ENCODE assay signal across 10 cellular contexts in the genomic region with DNA sequence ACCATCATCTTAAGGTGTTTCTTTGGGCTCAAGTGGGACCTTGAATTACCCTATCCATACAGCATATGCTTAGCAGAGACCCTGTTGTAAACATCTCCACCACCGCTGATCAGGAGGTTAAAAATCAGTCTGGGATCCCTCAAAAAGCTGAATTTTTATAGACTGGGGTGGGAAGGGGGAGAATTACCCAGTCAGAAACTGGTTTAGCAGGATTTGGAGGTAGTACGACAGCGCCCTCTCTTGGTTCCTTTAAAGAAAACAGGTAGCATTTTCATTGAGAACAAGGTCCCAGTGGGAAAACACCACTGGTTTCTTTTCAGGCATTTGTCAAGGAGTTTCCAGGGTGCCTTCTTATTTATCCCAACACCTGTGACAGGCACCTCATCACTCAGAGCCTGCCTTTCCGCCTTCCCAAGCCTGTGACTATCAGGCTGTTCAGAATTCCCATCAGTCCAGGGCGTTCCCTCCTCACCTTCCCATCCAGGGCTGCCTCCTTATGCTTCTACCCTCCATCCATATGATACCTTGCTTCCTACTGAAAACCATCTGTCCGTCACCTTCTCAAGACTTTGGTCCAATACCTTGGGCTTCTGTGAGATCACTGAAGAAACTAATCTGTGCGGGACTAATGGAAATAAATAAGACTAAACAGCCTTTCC.
A peak's percentile ranks its signal among the peaks of the same experiment; 100 is the strongest.
DNase-seq lines count a peak whose midpoint lies in the region; ATAC-seq and TF ChIP-seq lines count a peak whose summit lies in the region.
"Had no signal": no experiment of that assay in that cellular context is flagged by ENCODE, and none has a peak within 500 bp of the region (broad histone marks: within the 10 kb centered on the region; RNA-seq: fewer than 3 reads in every experiment).

No MANE protein-coding gene starts in this region.

- no peak for TF ChIP-seq POLR2A in erythroblast (IDR thresholded peaks at IDR 0.05; ENCODE audit: low read length)

- H3K27ac Mint-ChIP-seq in type B pancreatic cell: no peak overlapping the region

- H3K4me1 Mint-ChIP-seq in type B pancreatic cell (ENCODE audit: unreplicated experiment): peaks cover 5% of the 10 kb centered on the region

- no peak overlapping the region for H3K4me3 Mint-ChIP-seq in type B pancreatic cell

- no peak for ATAC-seq in activated CD4-positive, CD25-positive, alpha-beta regulatory T cell treated with anti-CD3 and anti-CD28 coated beads, Interleukin-2, amount 50 U/mL, for 24 hours

- peak; percentile 35 for TF ChIP-seq CTCF in fibroblast of pulmonary artery (IDR thresholded peaks at IDR 0.05; ENCODE audit: low read length, missing control alignments)
- TF ChIP-seq CTCF in type B pancreatic cell (conservative IDR thresholded peaks at IDR 0.05): peak; percentile 62

- H3K27me3 Mint-ChIP-seq in type B pancreatic cell: no peaks in the 10 kb centered on the region

- no peaks in the 10 kb centered on the region for H3K36me3 Mint-ChIP-seq in type B pancreatic cell

- DNase-seq in NOMO-1 treated with DMSO at 0.1 percent for 48 hours (lab: John Stamatoyannopoulos, UW; ENCODE audit: unreplicated experiment) (peak; percentile 16), NOMO-1 (lab: John Stamatoyannopoulos, UW; ENCODE audit: unreplicated experiment in 2 of 2) (no peak), OCI-M1 (lab: John Stamatoyannopoulos, UW) (peak; percentile 34), fibroblast of pulmonary artery (ENCODE audit: low read depth) (peak; percentile 37), type B pancreatic cell (ENCODE audit: extremely low spot score, unreplicated experiment) (no peak), germinal center (ENCODE audit: low spot score) (no peak), erythroblast (lab: John Stamatoyannopoulos, UW) (no peak)
- DNase-seq: stimulated activated CD4-positive, alpha-beta T cell treated with anti-CD3 and anti-CD28 coated beads, Interleukin-12 subunit alpha, Interleukin-12 subunit beta, amount 100 ng/mL, for 4 hours; tibial artery had no signal

- no peak overlapping the region for H3K4me3 ChIP-seq in fibroblast of pulmonary artery (replicated peaks; ENCODE audit: low read depth, low read length)
- H3K4me3 ChIP-seq: tibial artery had no signal

- no peaks in the 10 kb centered on the region for H3K9me3 Mint-ChIP-seq in type B pancreatic cell

Comparison
In these comparisons a context has a peak if more than half of its experiments do, and no peak if none do; other contexts are left out.
1. DNase-seq: peak in NOMO-1 treated with DMSO at 0.1 percent for 48 hours (single experiment), OCI-M1 (single experiment) and fibroblast of pulmonary artery (single experiment); none in NOMO-1 (0 of 2), type B pancreatic cell (single experiment), germinal center (single experiment) and erythroblast (0 of 2).